ENCODE assay signal across 25 cellular contexts in genomic region chr1:95222629-95223028, GRCh38.
"Had no signal": no experiment of that assay in that cellular context is flagged by ENCODE, and none has a peak within 500 bp of the region (broad histone marks: within the 10 kb centered on the region; RNA-seq: fewer than 3 reads in every experiment).

No MANE protein-coding gene starts in this region.

- ATAC-seq: gastroesophageal sphincter; left lung; lower lobe of right lung; natural killer cell; right lobe of liver; stimulated activated naive CD8-positive, alpha-beta T cell treated with anti-CD3 and anti-CD28 coated beads, Interleukin-15, amount 100 ng/mL, for 72 hours had no signal

- FAIRE-seq: kidney, small intestine had no signal

- H3K27ac ChIP-seq: colonic mucosa, esophagus muscularis mucosa, foreskin keratinocyte, gastroesophageal sphincter, hepatocyte, left lung, lower lobe of right lung, neutrophil, parathyroid adenoma, right lobe of liver, thyroid gland had no signal

- H3K9me3 Mint-ChIP-seq: dendritic cell treated with granulocyte-macrophage colony-stimulating factor and Interleukin-4, amounts not matched to agents 40 ng/mL and 50 ng/mL, for 4 days; natural killer cell had no signal

- H3K27ac Mint-ChIP-seq: dendritic cell treated with granulocyte-macrophage colony-stimulating factor and Interleukin-4, amounts not matched to agents 40 ng/mL and 50 ng/mL, for 4 days; natural killer cell; progenitor cell of endocrine pancreas; stimulated activated naive CD8-positive, alpha-beta T cell treated with anti-CD3 and anti-CD28 coated beads, Interleukin-15, amount 100 ng/mL, for 72 hours; type B pancreatic cell had no signal

- H3K79me2 ChIP-seq: hepatocyte, parathyroid adenoma had no signal

- H3K27me3 Mint-ChIP-seq: dendritic cell treated with granulocyte-macrophage colony-stimulating factor and Interleukin-4, amounts not matched to agents 40 ng/mL and 50 ng/mL, for 4 days; progenitor cell of endocrine pancreas; type B pancreatic cell had no signal

- H3K4me1 Mint-ChIP-seq: natural killer cell; stimulated activated naive CD8-positive, alpha-beta T cell treated with anti-CD3 and anti-CD28 coated beads, Interleukin-15, amount 100 ng/mL, for 72 hours had no signal

- H3K9me3 ChIP-seq: colonic mucosa, esophagus muscularis mucosa, gastroesophageal sphincter, heart left ventricle, left lung, lower lobe of right lung, neutrophil, right lobe of liver, thyroid gland had no signal

- H3K9ac ChIP-seq: parathyroid adenoma had no signal

- DNase-seq: colonic mucosa; effector memory CD4-positive, alpha-beta T cell; heart left ventricle; kidney; left lung; lower lobe of right lung; natural killer cell; right lobe of liver; small intestine; stimulated activated CD4-positive, alpha-beta T cell treated with anti-CD3 and anti-CD28 coated beads, Interleukin-12 subunit alpha, Interleukin-12 subunit beta, amount 100 ng/mL, for 4 hours; stimulated activated CD4-positive, alpha-beta T cell treated with anti-CD3 and anti-CD28 coated beads, Interleukin-1b, Interleukin-23, amount 100 ng/mL, for 48 hours; stimulated activated CD4-positive, alpha-beta T cell treated with anti-CD3 and anti-CD28 coated beads, Interleukin-4, amount 100 ng/mL, for 1 hour; stimulated activated CD8-positive, alpha-beta memory T cell treated with anti-CD3 and anti-CD28 coated beads, Interleukin-4, amount 100 ng/mL, for 48 hours; stimulated activated naive CD4-positive, alpha-beta T cell; stimulated activated naive CD8-positive, alpha-beta T cell treated with anti-CD3 and anti-CD28 coated beads, Interleukin-15, amount 100 ng/mL, for 72 hours; thyroid gland had no signal

- H2AFZ ChIP-seq: hepatocyte, parathyroid adenoma had no signal

- H3K4me1 ChIP-seq: colonic mucosa, foreskin keratinocyte, gastroesophageal sphincter, left lung, lower lobe of right lung, parathyroid adenoma, right lobe of liver had no signal

- H3K4me3 ChIP-seq: colonic mucosa, esophagus muscularis mucosa, gastroesophageal sphincter, heart left ventricle, hepatocyte, left lung, lower lobe of right lung, right lobe of liver, thyroid gland had no signal

- H3K36me3 Mint-ChIP-seq: natural killer cell, type B pancreatic cell had no signal

- H3K27me3 ChIP-seq: colonic mucosa, esophagus muscularis mucosa, gastroesophageal sphincter, heart left ventricle, hepatocyte, left lung, right lobe of liver, thyroid gland had no signal

- H3K4me2 ChIP-seq: hepatocyte had no signal

- H3K4me3 Mint-ChIP-seq: dendritic cell treated with granulocyte-macrophage colony-stimulating factor and Interleukin-4, amounts not matched to agents 40 ng/mL and 50 ng/mL, for 4 days; natural killer cell; stimulated activated naive CD8-positive, alpha-beta T cell treated with anti-CD3 and anti-CD28 coated beads, Interleukin-15, amount 100 ng/mL, for 72 hours; type B pancreatic cell had no signal

- H3K36me3 ChIP-seq: colonic mucosa, gastroesophageal sphincter, left lung, lower lobe of right lung, neutrophil, right lobe of liver, thyroid gland had no signal
